ENCODE assay signal across 23 cellular contexts in genomic region chr5:137724251-137724650, GRCh38. TPM values are rescaled to one million over a fixed set of nuclear protein-coding genes. Genes with fewer than 3 reads are reported as not detected.
DNase-seq lines count a peak whose midpoint lies in the region; ATAC-seq and TF ChIP-seq lines count a peak whose summit lies in the region.
"Had no signal": no experiment of that assay in that cellular context is flagged by ENCODE, and none has a peak within 500 bp of the region (broad histone marks: within the 10 kb centered on the region; RNA-seq: fewer than 3 reads in every experiment).

No MANE protein-coding gene starts in this region.

- H3K9ac ChIP-seq in liver (ENCODE audit: low read depth in 1 of 2, low read length in 2 of 2): no peak overlapping the region
- H3K9ac ChIP-seq: BLaER1 had no signal

- H3K9me3 ChIP-seq in liver (ENCODE audit: control insufficient read depth in 4 of 4, low read length in 3 of 4) (no peaks in the 10 kb centered on the region), spleen (no peaks in the 10 kb centered on the region)
- H3K9me3 ChIP-seq: BE2C, BLaER1 had no signal

- 51% methylated on average over 2 of the region's 2 CpGs for WGBS in liver
- WGBS in spleen, 5 donors: 66 to 76% (median 75%) methylated on average over 2 of the region's 2 CpGs

- H3K4me1 ChIP-seq in liver (ENCODE audit: control insufficient read depth in 4 of 4, insufficient read depth in 4 of 4, low read length in 3 of 4) (peaks cover 0 to 33% (median 12%) of the 10 kb centered on the region in 4 donors), spleen (no peaks in the 10 kb centered on the region)
- H3K4me1 ChIP-seq: BE2C had no signal

- no peaks in the 10 kb centered on the region for H3K27me3 ChIP-seq in liver (ENCODE audit: control insufficient read depth in 4 of 4, insufficient read depth in 4 of 4, low read length in 3 of 4)
- H3K27me3 ChIP-seq in spleen (replicated peaks in 1 of 7): no peaks in the 10 kb centered on the region
- H3K27me3 ChIP-seq: BE2C, BLaER1 had no signal

- peak overlapping the region; percentile 23 to 68 for H3K27ac ChIP-seq in liver (ENCODE audit: low read depth in 1 of 2, low read length in 2 of 2)
- no peak overlapping the region for H3K27ac ChIP-seq in spleen
- H3K27ac ChIP-seq: BLaER1 had no signal

- DNase-seq in left lobe of liver (ENCODE audit: low spot score) (no peak), NCI-H82 (lab: John Stamatoyannopoulos, UW) (no peak), cardiac septum (ENCODE audit: low spot score) (no peak), spleen (no peak)
- DNase-seq: 8988T; ACHN; BE2C; C1 segment of cervical spinal cord; CD4-positive, alpha-beta memory T cell; CD4-positive, CD25-positive, alpha-beta regulatory T cell; CD8-positive, alpha-beta memory T cell; COR-L47; DMS 273 treated with DMSO at 0.1 percent for 48 hours; DMS153; DMS53; DMS79; DND-41; EL; GDM1 had no signal

- ATAC-seq in left lobe of liver: peak; percentile 90
- ATAC-seq: GM12878 had no signal

- TF ChIP-seq POLR2A in spleen (IDR thresholded peaks at IDR 0.05): no peak

- no peak for TF ChIP-seq CTCF in liver (IDR thresholded peaks at IDR 0.05; ENCODE audit: low read depth, low read length, missing input control)
- no peak for TF ChIP-seq CTCF in spleen (IDR thresholded peaks at IDR 0.05 in 8 of 11, conservative IDR thresholded peaks at IDR 0.05 in 3 of 11)

- TF ChIP-seq RAD21 in liver (IDR thresholded peaks at IDR 0.05): no peak

- H3K4me3 ChIP-seq in liver (ENCODE audit: low read depth in 1 of 3, low read length in 3 of 3) (no peak overlapping the region), spleen (no peak overlapping the region)
- H3K4me3 ChIP-seq: BLaER1, GM12878 had no signal

- H3K36me3 ChIP-seq in liver (ENCODE audit: control insufficient read depth in 4 of 4, insufficient read depth in 3 of 4, low read depth in 1 of 4, low read length in 3 of 4) (no peaks in the 10 kb centered on the region), spleen (peaks cover 0 to 6% (median 0%) of the 10 kb centered on the region in 6 donors)
- H3K36me3 ChIP-seq: BE2C, BLaER1 had no signal

- intact Hi-C loops in cardiac septum (cut with DNase I) (no loop called here), spleen (cut with DNase I; ENCODE audit: low total_unique reads) (no loop called here)

TF ChIP-seq in liver, 16 proteins besides CTCF, POLR2A, EP300 and RAD21:
- peak; percentile 64 for TF ChIP-seq FOXA2 (IDR thresholded peaks at IDR 0.05)
- peak; percentile 93 for TF ChIP-seq SP1 (IDR thresholded peaks at IDR 0.05)
- TF ChIP-seq YY1 (IDR thresholded peaks at IDR 0.05): peak; percentile 40
- no peak for TF ChIP-seq NR2F2 (IDR thresholded peaks at IDR 0.05)
- TF ChIP-seq ZBTB33 (IDR thresholded peaks at IDR 0.05): no peak
- TF ChIP-seq GABPA (IDR thresholded peaks at IDR 0.05 in 1 of 2, conservative IDR thresholded peaks at IDR 0.05 in 1 of 2): no peak
- peak; percentile 44 for TF ChIP-seq FOXA1 (IDR thresholded peaks at IDR 0.05)
- peak in 1 of 2 donors; percentile 24 for TF ChIP-seq RXRA (IDR thresholded peaks at IDR 0.05)
- TF ChIP-seq HNF4G (IDR thresholded peaks at IDR 0.05): peak; percentile 60
- no peak for TF ChIP-seq TAF1 (conservative IDR thresholded peaks at IDR 0.05)
- TF ChIP-seq ATF3 (IDR thresholded peaks at IDR 0.05): no peak
- TF ChIP-seq EGR1 (IDR thresholded peaks at IDR 0.05; ENCODE audit: low read depth in 2 of 2): no peak
- peak; percentile 75 to 90 for TF ChIP-seq HNF4A (conservative IDR thresholded peaks at IDR 0.05)
- peak; percentile 32 for TF ChIP-seq REST (IDR thresholded peaks at IDR 0.05)
- TF ChIP-seq MAX (IDR thresholded peaks at IDR 0.05): peak; percentile 24
- peak in 1 of 2 donors; percentile 39 for TF ChIP-seq JUND (IDR thresholded peaks at IDR 0.05)

RNA-seq across cellular contexts. Expression of gene KLHL3, which starts 11.6 kb away (rescaled TPM):
- 10.6 TPM for total RNA-seq in left lobe of liver
- total RNA-seq in liver: 1 to 10 TPM; 5.0 to 8.8 TPM
- 1 to 10 TPM in 1 of 2 donors, under 1 TPM in 1; 0.91 to 2.3 TPM for polyA plus RNA-seq in liver
- total RNA-seq in cardiac septum: 35.1 TPM
- total RNA-seq in spleen: 10 to 100 TPM in 4 of 7 donors, 1 to 10 TPM in 3; 7.4 to 17.9 (median 11.7) TPM
- polyA plus RNA-seq in spleen: 1 to 10 TPM; 1.3 to 2.7 (median 2.2) TPM
- polyA plus RNA-seq: CD14-positive monocyte had no signal

RNA-seq across cellular contexts. Expression of gene HNRNPA0, which starts 29.9 kb away (rescaled TPM):
- total RNA-seq in left lobe of liver (8.6 TPM), liver (10 to 100 TPM in 1 of 2 donors, 1 to 10 TPM in 1; 4.9 to 12.9 TPM), cardiac septum (20.0 TPM), spleen (10 to 100 TPM; 11.2 to 27.6 (median 22.9) TPM)
- polyA plus RNA-seq in liver (10 to 100 TPM in 1 of 2 donors, 1 to 10 TPM in 1; 1.8 to 10.2 TPM), spleen (10 to 100 TPM; 18.3 to 32.3 (median 21.3) TPM)

Comparison
In these comparisons a context has a peak if more than half of its experiments do, and no peak if none do; other contexts are left out.
1. H3K27ac ChIP-seq: peak in liver (2 of 2); none in spleen (0 of 8).